8 cellular contexts compared by ENCODE assay signal in genomic region chrX:150772150-150772970, GRCh38.
DNase-seq lines count a peak whose midpoint lies in the region; ATAC-seq and TF ChIP-seq lines count a peak whose summit lies in the region.

No MANE protein-coding gene starts in this region.

- DNase-seq in GM12865 (ENCODE audit: low read depth) (peak; percentile 75), NCI-H2029 (lab: John Stamatoyannopoulos, UW) (peak; percentile 37), UCSD-AML1 (lab: John Stamatoyannopoulos, UW; ENCODE audit: unreplicated experiment) (peak; percentile 73), brain microvascular endothelial cell (peak; percentile 43), iris pigment epithelial cell (ENCODE audit: low read depth) (peak; percentile 53)
- DNase-seq in stimulated activated CD4-positive, alpha-beta T cell treated with anti-CD3 and anti-CD28 coated beads, Interleukin-1b, Interleukin-23, amount 100 ng/mL, for 24 hours (ENCODE audit: low read depth in 4 of 4, low spot score in 1 of 4): peak; percentile 56 to 78 (median 66)

- H3K27ac ChIP-seq in brain microvascular endothelial cell: no peak overlapping the region

- H3K36me3 ChIP-seq in brain microvascular endothelial cell (replicated peaks): no peaks in the 10 kb centered on the region

- no peaks in the 10 kb centered on the region for H3K27me3 ChIP-seq in brain microvascular endothelial cell (replicated peaks)

- TF ChIP-seq CTCF in GM12865 (IDR thresholded peaks at IDR 0.05; ENCODE audit: insufficient read depth, low read depth, low read length, missing control alignments): peak; percentile 74
- TF ChIP-seq CTCF in brain microvascular endothelial cell (IDR thresholded peaks at IDR 0.05; ENCODE audit: low read depth, low read length, missing control alignments): peak; percentile 85

- in situ Hi-C loops in brain microvascular endothelial cell (cut with HindIII; ENCODE audit: low pct_ligation_motif_present, low sequenced_read_pairs): loop anchor here (10.0 kb wide), 1 partner anchor 312 kb away; no protein-coding TSS in a partner anchor

- H3K4me3 ChIP-seq in GM12865 (ENCODE audit: low read depth, low read length) (no peak overlapping the region), brain microvascular endothelial cell (ENCODE audit: low read depth, low read length) (no peak overlapping the region)

- peak; percentile 80 for ATAC-seq in HG02571 (IDR thresholded peaks at IDR 0.05; ENCODE audit: unreplicated experiment)
- ATAC-seq in HG02588 (IDR thresholded peaks at IDR 0.05; ENCODE audit: unreplicated experiment): no peak
